39 cellular contexts compared by ENCODE assay signal in genomic region chr5:3180610-3181009, GRCh38.
"Had no signal": no experiment of that assay in that cellular context is flagged by ENCODE, and none has a peak within 500 bp of the region (broad histone marks: within the 10 kb centered on the region; RNA-seq: fewer than 3 reads in every experiment).

No MANE protein-coding gene starts in this region.

- ATAC-seq: activated CD8-positive, alpha-beta T cell treated with anti-CD3 and anti-CD28 coated beads for 36 hours; activated naive CD4-positive, alpha-beta T cell treated with anti-CD3 and anti-CD28 coated beads, Interleukin-2, amount 50 U/mL, for 72 hours; activated T-cell treated with anti-CD3 and anti-CD28 coated beads, Interleukin-2, amount 50 U/mL, for 4 hours; activated T-cell treated with anti-CD3 and anti-CD28 coated beads, Interleukin-2, amount 50 U/mL, for 72 hours; activated T-helper 17 cell treated with anti-CD3 and anti-CD28 coated beads, Interleukin-2, amount 50 U/mL, for 72 hours; body of pancreas had no signal

- H3K27ac Mint-ChIP-seq: activated B cell treated with CpG ODN at 0.5 μM for 24 hours; activated CD4-positive, alpha-beta memory T cell treated with anti-CD3 and anti-CD28 coated beads for 36 hours; activated CD8-positive, alpha-beta T cell treated with anti-CD3 and anti-CD28 coated beads for 36 hours; activated naive CD4-positive, alpha-beta T cell treated with anti-CD3 and anti-CD28 coated beads for 36 hours; activated naive CD4-positive, alpha-beta T cell treated with anti-CD3 and anti-CD28 coated beads, Interleukin-2, amount 50 U/mL, for 72 hours; activated naive CD8-positive, alpha-beta T cell treated with anti-CD3 and anti-CD28 coated beads for 36 hours; activated T-cell treated with anti-CD3 and anti-CD28 coated beads, Interleukin-2, amount 50 U/mL, for 72 hours; activated T-helper 1 cell treated with anti-CD3 and anti-CD28 coated beads, Interleukin-12 subunit alpha, Interleukin-12 subunit beta, Interleukin-2, Interleukin-4 antibody, amounts not matched to agents 30 ng/mL and 10 ng/mL and 1 ng/mL, durations not matched to agents 14 hours and 24 hours and 36 hours; activated T-helper 17 cell treated with anti-CD3 and anti-CD28 coated beads, Interleukin-2, amount 50 U/mL, for 72 hours; T-helper 1 cell treated with Interleukin-12 subunit alpha and Interleukin-12 subunit beta and Interleukin-4 antibody, amounts not matched to agents 30 μg/mL and 1 μg/mL, for 36 hours; T-helper 2 cell treated with Interferon-gamma antibody and Interleukin-4, amounts not matched to agents 5 μg/mL and 100 μg/mL, for 36 hours had no signal

- H3K36me3 ChIP-seq: adrenal gland, brain microvascular endothelial cell, breast epithelium had no signal

- H3K9me3 Mint-ChIP-seq: activated CD8-positive, alpha-beta T cell treated with anti-CD3 and anti-CD28 coated beads for 36 hours; activated naive CD4-positive, alpha-beta T cell treated with anti-CD3 and anti-CD28 coated beads for 36 hours; activated naive CD4-positive, alpha-beta T cell treated with anti-CD3 and anti-CD28 coated beads, Interleukin-2, amount 50 U/mL, for 72 hours; activated naive CD8-positive, alpha-beta T cell treated with anti-CD3 and anti-CD28 coated beads for 36 hours; activated T-cell treated with anti-CD3 and anti-CD28 coated beads, Interleukin-2, amount 50 U/mL, for 4 hours; activated T-cell treated with anti-CD3 and anti-CD28 coated beads, Interleukin-2, amount 50 U/mL, for 72 hours; activated T-helper 1 cell treated with anti-CD3 and anti-CD28 coated beads, Interleukin-12 subunit alpha, Interleukin-12 subunit beta, Interleukin-2, Interleukin-4 antibody, amounts not matched to agents 30 ng/mL and 10 ng/mL and 1 ng/mL, durations not matched to agents 14 hours and 24 hours and 36 hours; activated T-helper 17 cell treated with anti-CD3 and anti-CD28 coated beads, Interleukin-2, amount 50 U/mL, for 72 hours; T-helper 1 cell treated with Interleukin-12 subunit alpha and Interleukin-12 subunit beta and Interleukin-4 antibody, amounts not matched to agents 30 μg/mL and 1 μg/mL, for 36 hours had no signal

- H3K36me3 Mint-ChIP-seq: activated CD4-positive, alpha-beta memory T cell treated with anti-CD3 and anti-CD28 coated beads for 36 hours; activated naive CD4-positive, alpha-beta T cell treated with anti-CD3 and anti-CD28 coated beads, Interleukin-2, amount 50 U/mL, for 72 hours; activated naive CD8-positive, alpha-beta T cell treated with anti-CD3 and anti-CD28 coated beads for 36 hours had no signal

- H3K27me3 ChIP-seq: brain microvascular endothelial cell had no signal

- H3K27me3 Mint-ChIP-seq: activated B cell treated with CpG ODN at 0.5 μM for 24 hours; activated CD4-positive, alpha-beta memory T cell treated with anti-CD3 and anti-CD28 coated beads for 36 hours; activated CD8-positive, alpha-beta T cell treated with anti-CD3 and anti-CD28 coated beads for 36 hours; activated naive CD8-positive, alpha-beta T cell treated with anti-CD3 and anti-CD28 coated beads for 36 hours; activated T-helper 17 cell treated with anti-CD3 and anti-CD28 coated beads, Interleukin-2, amount 50 U/mL, for 72 hours; central memory CD8-positive, alpha-beta T cell had no signal

- H3K9me3 ChIP-seq: adrenal gland, body of pancreas, breast epithelium had no signal

- FAIRE-seq: astrocyte, TTC549 had no signal

- H3K4me3 Mint-ChIP-seq: activated B cell treated with CpG ODN at 0.5 μM for 24 hours; activated CD4-positive, alpha-beta memory T cell treated with anti-CD3 and anti-CD28 coated beads for 36 hours; activated CD8-positive, alpha-beta T cell treated with anti-CD3 and anti-CD28 coated beads for 36 hours; activated naive CD4-positive, alpha-beta T cell treated with anti-CD3 and anti-CD28 coated beads for 36 hours; activated naive CD8-positive, alpha-beta T cell treated with anti-CD3 and anti-CD28 coated beads for 36 hours; activated T-cell treated with anti-CD3 and anti-CD28 coated beads, Interleukin-2, amount 50 U/mL, for 4 hours; activated T-cell treated with anti-CD3 and anti-CD28 coated beads, Interleukin-2, amount 50 U/mL, for 72 hours; activated T-helper 1 cell treated with anti-CD3 and anti-CD28 coated beads, Interleukin-12 subunit alpha, Interleukin-12 subunit beta, Interleukin-2, Interleukin-4 antibody, amounts not matched to agents 30 ng/mL and 10 ng/mL and 1 ng/mL, durations not matched to agents 14 hours and 24 hours and 36 hours; activated T-helper 17 cell treated with anti-CD3 and anti-CD28 coated beads, Interleukin-2, amount 50 U/mL, for 72 hours; central memory CD8-positive, alpha-beta T cell; T-helper 1 cell treated with Interleukin-12 subunit alpha and Interleukin-12 subunit beta and Interleukin-4 antibody, amounts not matched to agents 30 μg/mL and 1 μg/mL, for 36 hours; T-helper 2 cell treated with Interferon-gamma antibody and Interleukin-4, amounts not matched to agents 5 μg/mL and 100 μg/mL, for 36 hours had no signal

- DNase-seq: activated B cell treated with CpG ODN at 0.5 μM for 24 hours; activated CD4-positive, alpha-beta memory T cell treated with anti-CD3 and anti-CD28 coated beads for 36 hours; activated CD4-positive, alpha-beta T cell treated with anti-CD3 and anti-CD28 coated beads for 48 hours; activated CD4-positive, alpha-beta T cell treated with anti-CD3 and anti-CD28 coated beads, Interleukin-2, amount 50 U/mL, for 1 hour; activated CD4-positive, alpha-beta T cell treated with anti-CD3 and anti-CD28 coated beads, Interleukin-2, amount 50 U/mL, for 4 hours; activated CD4-positive, CD25-positive, alpha-beta regulatory T cell treated with anti-CD3 and anti-CD28 coated beads, Interleukin-2, amount 50 U/mL, for 72 hours; activated CD8-positive, alpha-beta memory T cell treated with anti-CD3 and anti-CD28 coated beads, Interleukin-2, amount 50 U/mL, for 4 hours; activated CD8-positive, alpha-beta T cell treated with anti-CD3 and anti-CD28 coated beads for 36 hours; activated effector memory CD4-positive, alpha-beta T cell treated with anti-CD3 and anti-CD28 coated beads, Interleukin-2, amount 50 U/mL, for 16 hours; activated gamma-delta T cell treated with Interleukin-2 at 50 U/mL for 16 hours; activated naive CD4-positive, alpha-beta T cell; activated naive CD4-positive, alpha-beta T cell treated with anti-CD3 and anti-CD28 coated beads for 36 hours; activated naive CD4-positive, alpha-beta T cell treated with anti-CD3 and anti-CD28 coated beads, Interleukin-2, amount 50 U/mL, for 16 hours; activated naive CD8-positive, alpha-beta T cell treated with anti-CD3 and anti-CD28 coated beads for 36 hours; activated T-cell treated with anti-CD3 and anti-CD28 coated beads for 4 hours; activated T-cell treated with anti-CD3 and anti-CD28 coated beads, Interleukin-2, amount 50 U/mL, for 1 hour; activated T-cell treated with anti-CD3 and anti-CD28 coated beads, Interleukin-2, amount 50 U/mL, for 4 hours; activated T-cell treated with anti-CD3 and anti-CD28 coated beads, Interleukin-2, amount 50 U/mL, for 72 hours; adrenal gland; amniotic stem cell; aorta; body of pancreas; brain microvascular endothelial cell; caudate nucleus; cerebellar nuclear complex; SW 1271; T-helper 1 cell; T-helper 2 cell; T-helper 9 cell had no signal

- H3K4me3 ChIP-seq: adrenal gland, body of pancreas, breast epithelium had no signal

- H3K27ac ChIP-seq: adrenal gland, body of pancreas, brain microvascular endothelial cell, breast epithelium, VCaP had no signal

- H3K4me1 Mint-ChIP-seq: activated B cell treated with CpG ODN at 0.5 μM for 24 hours; activated naive CD8-positive, alpha-beta T cell treated with anti-CD3 and anti-CD28 coated beads for 36 hours; activated T-helper 17 cell treated with anti-CD3 and anti-CD28 coated beads, Interleukin-2, amount 50 U/mL, for 72 hours; central memory CD8-positive, alpha-beta T cell had no signal

- H3K4me1 ChIP-seq: adrenal gland, body of pancreas, breast epithelium had no signal
